Comparison of ENCODE assay signal across 17 cellular contexts in genomic region chr2:39153312-39153711, GRCh38. TPM values are rescaled to one million over a fixed set of nuclear protein-coding genes. Genes with fewer than 3 reads are reported as not detected.
A peak's percentile ranks its signal among the peaks of the same experiment; 100 is the strongest.
DNase-seq lines count a peak whose midpoint lies in the region; ATAC-seq and TF ChIP-seq lines count a peak whose summit lies in the region.
"Had no signal": no experiment of that assay in that cellular context is flagged by ENCODE, and none has a peak within 500 bp of the region (broad histone marks: within the 10 kb centered on the region; RNA-seq: fewer than 3 reads in every experiment).

No MANE protein-coding gene starts in this region.

- H3K4me2 ChIP-seq in PC-9 (peak overlapping the region; percentile 7; the same call in 1 of the 2 replicates), fibroblast of lung (ENCODE audit: extremely low read depth, insufficient read depth, low read length) (no peak overlapping the region)
- H3K4me2 ChIP-seq: GM23338 had no signal

- CTCF ChIA-PET in PC-9 (lab: Charles Lee), result interaction anchor here (0.7 kb wide), 1 partner anchor 9 kb away, joined by 3 read pairs; no protein-coding TSS in a partner anchor

- 93 to 100% (median 97%) methylated on average over 1 of the region's 1 CpG for WGBS in spleen, 5 donors

- DNase-seq in AG10803 (ENCODE audit: low read depth) (peak; percentile 66), PC-9 (peak in 1 of 2 experiments; percentile 58), fibroblast of lung (ENCODE audit: low read depth in 2 of 2) (peak; percentile 2 to 84), skeletal muscle cell (ENCODE audit: low read depth) (peak; percentile 19), spleen (no peak), GM13977 (ENCODE audit: low spot score) (no peak)
- DNase-seq: BE2C; CD4-positive, alpha-beta memory T cell; DMS79; MG63; NCI-H1105; NCI-H1694 treated with DMSO at 0.1 percent for 48 hours; NCI-H446; NCI-H748 treated with DMSO at 0.1 percent for 48 hours; Peyer's patch had no signal

- in situ Hi-C loops in GM13977 (cut with MboI; ENCODE audit: low pct_unique_long_range_greater_than_20kb, low sequenced_read_pairs, unreplicated experiment), result no loop called here

- H3K27me3 ChIP-seq in PC-9 (ENCODE audit: insufficient read depth, low read depth), result no peaks in the 10 kb centered on the region
- H3K27me3 ChIP-seq in fibroblast of lung (ENCODE audit: control insufficient read depth, insufficient read depth, low read length), result no peaks in the 10 kb centered on the region
- H3K27me3 ChIP-seq in spleen (replicated peaks in 1 of 7), result no peaks in the 10 kb centered on the region
- H3K27me3 ChIP-seq: BE2C, MG63, Peyer's patch had no signal

- H4K20me1 ChIP-seq in PC-9 (ENCODE audit: insufficient read depth) (no peaks in the 10 kb centered on the region), fibroblast of lung (ENCODE audit: control insufficient read depth, extremely low read depth, insufficient read depth, low read length) (no peaks in the 10 kb centered on the region)

- no TSS peak for BruUV-seq in PC-9 (replicated peaks; lab: Mats Ljungman, UMichigan)

- POLR2A ChIA-PET in PC-9 (lab: Charles Lee; ENCODE audit: unreplicated experiment), result no interaction called here

- ATAC-seq in HG03439 (IDR thresholded peaks at IDR 0.05; ENCODE audit: unreplicated experiment), result no peak
- ATAC-seq: GM23338 had no signal

- no peak overlapping the region for H3K27ac ChIP-seq in PC-9
- no peak overlapping the region for H3K27ac ChIP-seq in fibroblast of lung (ENCODE audit: insufficient read depth, low read length)
- no peak overlapping the region for H3K27ac ChIP-seq in spleen
- H3K27ac ChIP-seq: Peyer's patch had no signal

- no peaks in the 10 kb centered on the region for H3K36me3 ChIP-seq in PC-9 (ENCODE audit: low read depth)
- no peaks in the 10 kb centered on the region for H3K36me3 ChIP-seq in fibroblast of lung (ENCODE audit: control insufficient read depth, insufficient read depth, low read length)
- no peaks in the 10 kb centered on the region for H3K36me3 ChIP-seq in spleen
- H3K36me3 ChIP-seq: BE2C, MG63, Peyer's patch had no signal

- H3K4me3 ChIP-seq in AG10803 (ENCODE audit: low read length), result no peak overlapping the region
- H3K4me3 ChIP-seq in PC-9, result no peak overlapping the region
- H3K4me3 ChIP-seq in fibroblast of lung (replicated peaks in 1 of 4; ENCODE audit: control extremely low read depth in 1 of 4, insufficient read depth in 1 of 4, low read depth in 3 of 4, low read length in 4 of 4), result no peak overlapping the region
- H3K4me3 ChIP-seq in skeletal muscle cell (ENCODE audit: low read depth, low read length), result no peak overlapping the region
- no peak overlapping the region for H3K4me3 ChIP-seq in spleen
- H3K4me3 ChIP-seq: GM23338, MG63, Peyer's patch had no signal

- H3K4me1 ChIP-seq in PC-9 (replicated peaks; ENCODE audit: insufficient read depth) (peaks cover 10% of the 10 kb centered on the region), fibroblast of lung (ENCODE audit: control insufficient read depth, extremely low read depth, insufficient read depth, low read length) (no peaks in the 10 kb centered on the region), spleen (no peaks in the 10 kb centered on the region)
- H3K4me1 ChIP-seq: BE2C, Peyer's patch had no signal

- 0 out of 2 replicates have a peak, but pooled peaks cover 7% of the 10 kb centered on the region for H3F3A ChIP-seq in PC-9 (ENCODE audit: insufficient read depth, low read depth)

- no peaks in the 10 kb centered on the region for H3K9me3 ChIP-seq in PC-9 (ENCODE audit: insufficient read depth, low read depth)
- no peaks in the 10 kb centered on the region for H3K9me3 ChIP-seq in fibroblast of lung (ENCODE audit: control insufficient read depth, insufficient read depth, low read depth, low read length)
- H3K9me3 ChIP-seq in spleen, result no peaks in the 10 kb centered on the region
- H3K9me3 ChIP-seq: BE2C, MG63, Peyer's patch had no signal

- no peak overlapping the region for H3K9ac ChIP-seq in fibroblast of lung (ENCODE audit: insufficient read depth, low read length)

- TF ChIP-seq CTCF in AG10803 (conservative IDR thresholded peaks at IDR 0.05; ENCODE audit: low read length) (no peak), PC-9 (conservative IDR thresholded peaks at IDR 0.05) (no peak), fibroblast of lung (conservative IDR thresholded peaks at IDR 0.05 in 1 of 2, IDR thresholded peaks at IDR 0.05 in 1 of 2; ENCODE audit: low read depth in 1 of 2, low read length in 2 of 2) (no peak), spleen (IDR thresholded peaks at IDR 0.05 in 8 of 11, conservative IDR thresholded peaks at IDR 0.05 in 3 of 11) (no peak), GM13977 (IDR thresholded peaks at IDR 0.05; ENCODE audit: extremely low read depth, insufficient read depth, missing control alignments) (no peak)

- no peak for TF ChIP-seq POLR2A in spleen (IDR thresholded peaks at IDR 0.05)

- intact Hi-C loops in PC-9 (cut with micrococcal nuclease; ENCODE audit: unreplicated experiment) (no loop called here), spleen (cut with DNase I; ENCODE audit: low total_unique reads) (no loop called here)

- H2AFZ ChIP-seq in PC-9 (no peak overlapping the region), fibroblast of lung (ENCODE audit: low read length) (no peak overlapping the region)
- H2AFZ ChIP-seq: GM23338 had no signal

- peaks cover 4% of the 10 kb centered on the region for H3K9me2 ChIP-seq in PC-9 (ENCODE audit: insufficient read depth)

- H3K79me2 ChIP-seq in PC-9 (ENCODE audit: low read depth), result no peaks in the 10 kb centered on the region
- no peaks in the 10 kb centered on the region for H3K79me2 ChIP-seq in fibroblast of lung (ENCODE audit: control insufficient read depth, insufficient read depth, low read length)

RNA-seq across cellular contexts. Expression of gene SOS1, which starts 32.5 kb away (rescaled TPM):
- total RNA-seq in PC-9 (2021), result 19.2 and 34.7 TPM in 2 replicates
- 15.9 and 27.6 TPM in 2 replicates for total RNA-seq in fibroblast of lung
- polyA plus RNA-seq in fibroblast of lung, result 20.2 and 24.9 TPM in 2 replicates
- polyA plus RNA-seq in fibroblast of lung (2012), result 10.9 and 14.4 TPM in 2 replicates
- 13.5 and 19.0 TPM in 2 replicates for polyA minus RNA-seq in fibroblast of lung (ENCODE audit: low replicate concordance)
- total RNA-seq in spleen, result 10 to 100 TPM; 38.4 to 85.8 (median 49.1) TPM
- polyA plus RNA-seq in spleen, result 1 to 10 TPM; 5.9 to 7.0 (median 6.7) TPM

Comparison
In these comparisons a context has a peak if more than half of its experiments do, and no peak if none do; other contexts are left out.
1. DNase-seq: peak in AG10803 (single experiment), fibroblast of lung (2 of 2) and skeletal muscle cell (single experiment); none in spleen (single experiment) and GM13977 (single experiment).